In the genomic region with DNA sequence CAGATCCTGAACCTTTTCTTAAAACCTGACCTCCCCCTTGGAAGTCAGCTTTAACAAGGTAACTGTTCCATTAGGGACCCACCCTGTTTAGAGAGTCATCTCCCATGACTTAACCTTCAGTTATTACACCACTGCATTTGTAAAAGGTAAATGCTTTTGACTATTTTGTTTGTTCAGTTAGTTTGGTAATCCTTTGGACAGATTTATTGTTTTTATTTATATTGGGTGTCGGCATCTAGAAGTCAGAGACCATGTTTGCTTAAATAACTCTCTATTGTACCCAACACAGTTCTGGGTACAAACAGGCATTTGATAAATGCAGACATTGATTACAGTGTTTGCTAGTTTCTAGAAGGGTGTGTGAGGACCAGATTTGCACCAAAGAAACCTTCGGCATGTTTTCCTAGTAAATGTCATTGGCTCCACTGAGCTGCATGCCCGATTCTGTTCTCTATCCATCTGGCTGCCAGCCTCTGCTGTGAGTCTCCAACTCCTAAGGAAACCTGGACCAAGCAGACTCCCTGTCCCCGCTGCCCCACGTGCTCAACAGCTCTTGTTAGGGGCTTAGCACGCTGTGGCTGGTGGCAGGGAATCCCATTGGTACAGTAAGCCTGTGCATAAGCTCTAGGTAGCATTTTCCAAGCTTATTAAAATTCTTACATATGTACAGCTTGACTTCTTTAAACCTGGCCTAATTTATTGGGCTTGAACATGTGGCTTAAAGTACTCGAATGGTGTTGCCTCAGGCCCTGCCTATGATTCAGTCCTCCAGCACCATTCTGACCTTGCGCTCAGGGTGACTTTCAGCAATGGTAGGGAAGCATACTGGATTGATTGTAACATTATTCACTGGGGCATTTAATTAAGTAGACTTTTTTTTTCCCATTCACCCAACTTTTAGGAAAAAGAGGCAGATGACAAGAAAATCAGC, we compare ENCODE assay signal across 36 cellular contexts. TPM values are rescaled to one million over a fixed set of nuclear protein-coding genes. Genes with fewer than 3 reads are reported as not detected.
A peak's percentile ranks its signal among the peaks of the same experiment; 100 is the strongest.
DNase-seq lines count a peak whose midpoint lies in the region; ATAC-seq, FAIRE-seq and TF ChIP-seq lines count a peak whose summit lies in the region.
"Had no signal": no experiment of that assay in that cellular context is flagged by ENCODE, and none has a peak within 500 bp of the region (broad histone marks: within the 10 kb centered on the region; RNA-seq: fewer than 3 reads in every experiment).

No MANE protein-coding gene starts in this region.

- H4K20me1 ChIP-seq in HepG2 (ENCODE audit: insufficient read depth, low read length): no peaks in the 10 kb centered on the region

- no peak for TF ChIP-seq POLR2A in HepG2 (IDR thresholded peaks at IDR 0.05; ENCODE audit: insufficient read depth in 1 of 2, low read depth in 2 of 2, low read length in 2 of 2)

- H3K4me1 Mint-ChIP-seq in activated CD4-positive, alpha-beta T cell treated with anti-CD3 and anti-CD28 coated beads for 36 hours: peaks cover 5% of the 10 kb centered on the region
- H3K4me1 Mint-ChIP-seq: central memory CD8-positive, alpha-beta T cell; memory B cell had no signal

- in situ Hi-C loops in HepG2 (cut with HindIII; ENCODE audit: extremely low pct_ligation_motif_present, low pct_unique_long_range_greater_than_20kb): no loop called here

- FAIRE-seq in HepG2 (lab: Jason Lieb, UNC): no peak
- FAIRE-seq: A204.1, frontal cortex, GM18507, TTC549 had no signal

- H3K36me3 ChIP-seq in adipocyte (ENCODE audit: control insufficient read depth, insufficient read depth, low read length, severe bottlenecking): peaks cover 4% of the 10 kb centered on the region
- peaks cover 4 to 39% of the 10 kb centered on the region in 2 experiments; a peak in 3 of 5 replicates for H3K36me3 ChIP-seq in HepG2 (replicated peaks in 1 of 2; ENCODE audit: control insufficient read depth in 1 of 2, insufficient read depth in 2 of 2, low read length in 2 of 2)
- H3K36me3 ChIP-seq: uterus had no signal

- TF ChIP-seq EP300 in HepG2 (IDR thresholded peaks at IDR 0.05; ENCODE audit: low read depth in 2 of 2, low read length in 2 of 2) (no peak), HepG2 (CRISPR knock-in tag; IDR thresholded peaks at IDR 0.05; ENCODE audit: borderline replicate concordance) (no peak)

- no TSS peak for BruUV-seq in HepG2 (replicated peaks; lab: Mats Ljungman, UMichigan)

- H3K4me1 ChIP-seq in adipocyte (ENCODE audit: control insufficient read depth, insufficient read depth, low read length) (peaks cover 6% of the 10 kb centered on the region), HepG2 (ENCODE audit: insufficient read depth, low read length) (peaks cover 5% of the 10 kb centered on the region)
- H3K4me1 ChIP-seq: uterus had no signal

- H3K4me3 ChIP-seq in adipocyte (ENCODE audit: low read length) (no peak overlapping the region), HepG2 (replicated peaks in 1 of 3; ENCODE audit: insufficient read depth in 1 of 3, low read depth in 2 of 3, low read length in 3 of 3) (no peak overlapping the region)
- H3K4me3 ChIP-seq: hepatocyte, thoracic aorta, uterus had no signal

- H3K4me2 ChIP-seq in HepG2 (ENCODE audit: low read depth, low read length): no peak overlapping the region
- H3K4me2 ChIP-seq: hepatocyte, SK-N-SH had no signal

- TF ChIP-seq RAD21 in HepG2 (CRISPR knock-in tag; IDR thresholded peaks at IDR 0.05): no peak

- H3K9ac ChIP-seq in adipocyte (ENCODE audit: low read length): no peak overlapping the region
- no peak overlapping the region for H3K9ac ChIP-seq in HepG2 (ENCODE audit: insufficient read depth, low read depth, low read length)
- H3K9ac ChIP-seq: SK-N-SH had no signal

- CTCF ChIA-PET in activated CD4-positive, alpha-beta T cell treated with anti-CD3 and anti-CD28 coated beads for 36 hours (lab: Charles Lee): interaction anchor here (0.6 to 1.3 kb wide), 2 partner anchors 60 to 781 kb away, joined by 3 read pairs; no protein-coding TSS in a partner anchor
- CTCF ChIA-PET in HepG2 (lab: Yijun Ruan, JAX; ENCODE audit: low intra/inter-chr PET ratio, low total read pairs): no interaction called here

- DNase-seq in activated CD4-positive, alpha-beta T cell treated with anti-CD3 and anti-CD28 coated beads for 36 hours: no peak
- no peak for DNase-seq in activated CD4-positive, alpha-beta T cell treated with anti-CD3 and anti-CD28 coated beads for 48 hours
- DNase-seq in adipocyte (ENCODE audit: low read depth): peak; percentile 20
- no peak for DNase-seq in HepG2 (ENCODE audit: low spot score)
- DNase-seq in activated gamma-delta T cell treated with Interleukin-2 at 50 U/mL for 16 hours: no peak
- no peak for DNase-seq in DMS 273 treated with DMSO at 0.1 percent for 48 hours (lab: John Stamatoyannopoulos, UW)
- no peak for DNase-seq in 8988T
- no peak for DNase-seq in Right ventricle myocardium inferior (ENCODE audit: missing footprints)
- DNase-seq: activated CD4-positive, alpha-beta memory T cell treated with anti-CD3 and anti-CD28 coated beads, Interleukin-2, amount 10 ng/mL, durations not matched to agents 7 days and 5 days; activated effector memory CD4-positive, alpha-beta T cell treated with anti-CD3 and anti-CD28 coated beads, Interleukin-2, amount 50 U/mL, for 16 hours; activated naive CD8-positive, alpha-beta T cell treated with anti-CD3 and anti-CD28 coated beads, Interleukin-2, amount 10 ng/mL, durations not matched to agents 7 days and 5 days; AML-193; CD8-positive, alpha-beta T cell; DMS153; GF-D8; H9; left colon; NCI-H1092 treated with DMSO at 0.1 percent for 48 hours; NCI-H187 treated with DMSO at 0.1 percent for 48 hours; NCI-H2171 treated with DMSO at 0.1 percent for 48 hours; NCI-H69; SK-N-SH; stimulated activated naive CD8-positive, alpha-beta T cell treated with anti-CD3 and anti-CD28 coated beads, Interleukin-15, Interleukin-2, amounts not matched to agents 100 U/mL and 50 U/mL, for 24 hours; uterus had no signal

- no peak for ATAC-seq in activated CD4-positive, alpha-beta T cell treated with anti-CD3 and anti-CD28 coated beads for 36 hours
- no peak for ATAC-seq in HepG2
- ATAC-seq in Right ventricle myocardium inferior: no peak
- ATAC-seq: activated CD4-positive, CD25-positive, alpha-beta regulatory T cell treated with anti-CD3 and anti-CD28 coated beads, Interleukin-2, amount 50 U/mL, for 24 hours; CD8-positive, alpha-beta T cell; left colon; stimulated activated naive CD8-positive, alpha-beta T cell treated with anti-CD3 and anti-CD28 coated beads, Interleukin-15, Interleukin-2, amounts not matched to agents 100 U/mL and 50 U/mL, for 24 hours had no signal

- no peaks in the 10 kb centered on the region for H3K27me3 Mint-ChIP-seq in activated CD4-positive, alpha-beta T cell treated with anti-CD3 and anti-CD28 coated beads for 36 hours
- H3K27me3 Mint-ChIP-seq: activated CD4-positive, alpha-beta memory T cell treated with anti-CD3 and anti-CD28 coated beads, Interleukin-2, amount 10 ng/mL, durations not matched to agents 7 days and 5 days; activated naive CD8-positive, alpha-beta T cell treated with anti-CD3 and anti-CD28 coated beads, Interleukin-2, amount 10 ng/mL, durations not matched to agents 7 days and 5 days; central memory CD8-positive, alpha-beta T cell; memory B cell had no signal

- H2AFZ ChIP-seq in HepG2 (ENCODE audit: low read length): no peak overlapping the region
- H2AFZ ChIP-seq: hepatocyte had no signal

- no peaks in the 10 kb centered on the region for H3K9me3 ChIP-seq in adipocyte (ENCODE audit: control insufficient read depth, low read length)
- H3K9me3 ChIP-seq in HepG2 (ENCODE audit: low read length): no peaks in the 10 kb centered on the region
- H3K9me3 ChIP-seq: neutrophil, SK-N-SH, thoracic aorta, uterus had no signal

- intact Hi-C loops in activated CD4-positive, alpha-beta T cell treated with anti-CD3 and anti-CD28 coated beads for 36 hours (cut with DNase I, micrococcal nuclease): loop anchor here in 1 of 2 experiments (10.0 kb wide), 2 partner anchors 123 to 283 kb away; a partner anchor contains a TSS
- intact Hi-C loops in HepG2 (cut with micrococcal nuclease; ENCODE audit: unreplicated experiment): no loop called here
- intact Hi-C loops in Right ventricle myocardium inferior (cut with DNase I): no loop called here

- H3K27ac Mint-ChIP-seq in activated CD4-positive, alpha-beta T cell treated with anti-CD3 and anti-CD28 coated beads for 36 hours: peak overlapping the region; percentile 32
- H3K27ac Mint-ChIP-seq: activated CD4-positive, alpha-beta memory T cell treated with anti-CD3 and anti-CD28 coated beads, Interleukin-2, amount 10 ng/mL, durations not matched to agents 7 days and 5 days; activated naive CD8-positive, alpha-beta T cell treated with anti-CD3 and anti-CD28 coated beads, Interleukin-2, amount 10 ng/mL, durations not matched to agents 7 days and 5 days; CD8-positive, alpha-beta T cell; H9; memory B cell; T-helper 1 cell treated with Interleukin-12 subunit alpha and Interleukin-12 subunit beta and Interleukin-4 antibody, amounts not matched to agents 30 μg/mL and 1 μg/mL, for 36 hours had no signal

- peaks cover 13% of the 10 kb centered on the region for H3K36me3 Mint-ChIP-seq in activated CD4-positive, alpha-beta T cell treated with anti-CD3 and anti-CD28 coated beads for 36 hours (ENCODE audit: low read depth)

- POLR2A ChIA-PET in activated CD4-positive, alpha-beta T cell treated with anti-CD3 and anti-CD28 coated beads for 36 hours (lab: Charles Lee): interaction anchor here (0.6 kb wide), 1 partner anchor 693 kb away, joined by 3 read pairs; no protein-coding TSS in a partner anchor
- POLR2A ChIA-PET in HepG2 (lab: Yijun Ruan, JAX): no interaction called here

- no peaks in the 10 kb centered on the region for H3K9me3 Mint-ChIP-seq in activated CD4-positive, alpha-beta T cell treated with anti-CD3 and anti-CD28 coated beads for 36 hours (ENCODE audit: low read depth)
- H3K9me3 Mint-ChIP-seq: activated CD4-positive, alpha-beta memory T cell treated with anti-CD3 and anti-CD28 coated beads, Interleukin-2, amount 10 ng/mL, durations not matched to agents 7 days and 5 days; activated naive CD8-positive, alpha-beta T cell treated with anti-CD3 and anti-CD28 coated beads, Interleukin-2, amount 10 ng/mL, durations not matched to agents 7 days and 5 days; CD8-positive, alpha-beta T cell; central memory CD8-positive, alpha-beta T cell; H9; memory B cell; T-helper 1 cell treated with Interleukin-12 subunit alpha and Interleukin-12 subunit beta and Interleukin-4 antibody, amounts not matched to agents 30 μg/mL and 1 μg/mL, for 36 hours had no signal

- H3K27me3 ChIP-seq in adipocyte (replicated peaks; ENCODE audit: control insufficient read depth, insufficient read depth, low read length) (no peaks in the 10 kb centered on the region), HepG2 (ENCODE audit: control insufficient read depth in 1 of 2, insufficient read depth in 2 of 2, low read length in 2 of 2) (no peaks in the 10 kb centered on the region)
- H3K27me3 ChIP-seq: hepatocyte, neutrophil, uterus had no signal

- no peak overlapping the region for H3K4me3 Mint-ChIP-seq in activated CD4-positive, alpha-beta T cell treated with anti-CD3 and anti-CD28 coated beads for 36 hours
- H3K4me3 Mint-ChIP-seq: activated CD4-positive, alpha-beta memory T cell treated with anti-CD3 and anti-CD28 coated beads, Interleukin-2, amount 10 ng/mL, durations not matched to agents 7 days and 5 days; activated naive CD8-positive, alpha-beta T cell treated with anti-CD3 and anti-CD28 coated beads, Interleukin-2, amount 10 ng/mL, durations not matched to agents 7 days and 5 days; CD8-positive, alpha-beta T cell; central memory CD8-positive, alpha-beta T cell; H9; memory B cell; T-helper 1 cell treated with Interleukin-12 subunit alpha and Interleukin-12 subunit beta and Interleukin-4 antibody, amounts not matched to agents 30 μg/mL and 1 μg/mL, for 36 hours had no signal

- H3K79me2 ChIP-seq in HepG2 (ENCODE audit: insufficient read depth, low read length): peaks cover 4% of the 10 kb centered on the region

- no peak for TF ChIP-seq CTCF in HepG2 (CRISPR knock-in tag; IDR thresholded peaks at IDR 0.05)

- WGBS in HepG2 (ENCODE audit: low lambda C conversion rate): 92% methylated on average over 8 of the region's 8 CpGs

- no peak overlapping the region for H3K27ac ChIP-seq in HepG2 (ENCODE audit: extremely low read length, insufficient read depth, low read length)
- H3K27ac ChIP-seq: hepatocyte, neutrophil, thoracic aorta, uterus had no signal

RNA-seq across cellular contexts. Expression of a gene that starts 6.6 kb away (rescaled TPM):
- total RNA-seq in activated CD4-positive, alpha-beta T cell treated with anti-CD3 and anti-CD28 coated beads for 36 hours: 10 to 100 TPM; 10.0 to 12.8 TPM
- total RNA-seq in HepG2 (2016; rRNA removed; fragmentation: Illumina TruSeq; extraction: Trizol): 12.0 and 12.3 TPM in 2 replicates
- 7.1 and 9.2 TPM in 2 replicates for total RNA-seq in HepG2 (2016; cell fraction: cytosol; rRNA removed; fragmentation: Illumina TruSeq; extraction: Trizol; ENCODE audit: low read depth)
- 11.0 and 11.8 TPM in 2 replicates for total RNA-seq in HepG2 (2016; cell fraction: insoluble cytoplasmic fraction; rRNA removed; fragmentation: Illumina TruSeq; extraction: Trizol)
- total RNA-seq in HepG2 (2016; cell fraction: membrane; rRNA removed; fragmentation: Illumina TruSeq; extraction: Trizol): 10.6 and 11.8 TPM in 2 replicates
- total RNA-seq in HepG2 (2016; cell fraction: nucleus; rRNA removed; fragmentation: Illumina TruSeq; extraction: Trizol): 9.6 and 10.0 TPM in 2 replicates
- 4.1 and 5.5 TPM in 2 replicates for polyA plus RNA-seq in HepG2 (2011; rRNA removed)
- 3.9 and 4.1 TPM in 2 replicates for polyA plus RNA-seq in HepG2 (2011; cell fraction: cytosol; rRNA removed)
- polyA plus RNA-seq in HepG2 (2011; cell fraction: nucleus; rRNA removed): 4.0 and 4.1 TPM in 2 replicates
- polyA plus RNA-seq in HepG2 (2012): 3.2 and 4.6 TPM in 2 replicates
- 8.6 and 11.4 TPM in 2 replicates for polyA plus RNA-seq in HepG2 (2016; cell fraction: cytosol; fragmentation: Illumina TruSeq; extraction: Trizol; ENCODE audit: low read depth)
- 10.4 and 11.3 TPM in 2 replicates for polyA plus RNA-seq in HepG2 (2016; cell fraction: insoluble cytoplasmic fraction; fragmentation: Illumina TruSeq; extraction: Trizol; ENCODE audit: low read depth)
- 8.8 and 9.2 TPM in 2 replicates for polyA plus RNA-seq in HepG2 (2016; cell fraction: membrane; fragmentation: Illumina TruSeq; extraction: Trizol; ENCODE audit: low read depth)
- polyA plus RNA-seq in HepG2 (2016; cell fraction: nucleus; fragmentation: Illumina TruSeq; extraction: Trizol; ENCODE audit: insufficient read depth, low read depth): 16.0 and 16.6 TPM in 2 replicates
- polyA minus RNA-seq in HepG2 (2011; rRNA and poly(A)+ RNA removed; ENCODE audit: low replicate concordance): 2.3 and 4.8 TPM in 2 replicates
- 2.8 and 3.4 TPM in 2 replicates for polyA minus RNA-seq in HepG2 (2011; cell fraction: cytosol; rRNA and poly(A)+ RNA removed)
- polyA minus RNA-seq in HepG2 (2011; cell fraction: nucleus; rRNA and poly(A)+ RNA removed): 5.0 and 8.0 TPM in 2 replicates
- total RNA-seq in Right ventricle myocardium inferior: 24.7 TPM

RNA-seq across cellular contexts. Expression of a gene that starts 37.4 kb away (rescaled TPM):
- 10 to 100 TPM; 16.6 to 29.1 TPM for total RNA-seq in activated CD4-positive, alpha-beta T cell treated with anti-CD3 and anti-CD28 coated beads for 36 hours
- total RNA-seq in HepG2 (2016; rRNA removed; fragmentation: Illumina TruSeq; extraction: Trizol): 33.6 and 49.9 TPM in 2 replicates
- 10.0 and 12.6 TPM in 2 replicates for total RNA-seq in HepG2 (2016; cell fraction: cytosol; rRNA removed; fragmentation: Illumina TruSeq; extraction: Trizol; ENCODE audit: low read depth)
- total RNA-seq in HepG2 (2016; cell fraction: insoluble cytoplasmic fraction; rRNA removed; fragmentation: Illumina TruSeq; extraction: Trizol): 33.1 and 46.0 TPM in 2 replicates
- 16.2 and 20.5 TPM in 2 replicates for total RNA-seq in HepG2 (2016; cell fraction: membrane; rRNA removed; fragmentation: Illumina TruSeq; extraction: Trizol)
- 38.4 and 46.0 TPM in 2 replicates for total RNA-seq in HepG2 (2016; cell fraction: nucleus; rRNA removed; fragmentation: Illumina TruSeq; extraction: Trizol)
- 22.2 and 27.9 TPM in 2 replicates for polyA plus RNA-seq in HepG2 (2011; rRNA removed)
- polyA plus RNA-seq in HepG2 (2011; cell fraction: cytosol; rRNA removed): 39.4 and 55.2 TPM in 2 replicates
- 24.0 and 24.4 TPM in 2 replicates for polyA plus RNA-seq in HepG2 (2011; cell fraction: nucleus; rRNA removed)
- 25.8 and 30.9 TPM in 2 replicates for polyA plus RNA-seq in HepG2 (2012)
- polyA plus RNA-seq in HepG2 (2016; cell fraction: cytosol; fragmentation: Illumina TruSeq; extraction: Trizol; ENCODE audit: low read depth): 10.7 and 11.0 TPM in 2 replicates
- polyA plus RNA-seq in HepG2 (2016; cell fraction: insoluble cytoplasmic fraction; fragmentation: Illumina TruSeq; extraction: Trizol; ENCODE audit: low read depth): 32.6 and 34.2 TPM in 2 replicates
- polyA plus RNA-seq in HepG2 (2016; cell fraction: membrane; fragmentation: Illumina TruSeq; extraction: Trizol; ENCODE audit: low read depth): 17.4 and 18.7 TPM in 2 replicates
- 84.5 TPM in 2 replicates for polyA plus RNA-seq in HepG2 (2016; cell fraction: nucleus; fragmentation: Illumina TruSeq; extraction: Trizol; ENCODE audit: insufficient read depth, low read depth)
- polyA minus RNA-seq in HepG2 (2011; rRNA and poly(A)+ RNA removed; ENCODE audit: low replicate concordance): 22.6 and 27.6 TPM in 2 replicates
- 20.3 and 30.2 TPM in 2 replicates for polyA minus RNA-seq in HepG2 (2011; cell fraction: cytosol; rRNA and poly(A)+ RNA removed)
- polyA minus RNA-seq in HepG2 (2011; cell fraction: nucleus; rRNA and poly(A)+ RNA removed): 15.2 and 16.9 TPM in 2 replicates
- 52.8 TPM for total RNA-seq in Right ventricle myocardium inferior

RNA-seq across cellular contexts. Expression of a gene that starts 56.2 kb away (rescaled TPM):
- under 1 TPM; 0.40 to 0.69 TPM for total RNA-seq in activated CD4-positive, alpha-beta T cell treated with anti-CD3 and anti-CD28 coated beads for 36 hours
- total RNA-seq in HepG2 (2016; rRNA removed; fragmentation: Illumina TruSeq; extraction: Trizol) (0.14 and 0.33 TPM in 2 replicates), Right ventricle myocardium inferior (1.1 TPM)
- total RNA-seq in HepG2 (2016; cell fraction: cytosol; rRNA removed; fragmentation: Illumina TruSeq; extraction: Trizol; ENCODE audit: low read depth): 0.30 TPM in 1 of 2 replicates, not detected in the other
- total RNA-seq in HepG2 (2016; cell fraction: insoluble cytoplasmic fraction; rRNA removed; fragmentation: Illumina TruSeq; extraction: Trizol): 0.24 and 0.36 TPM in 2 replicates
- 0.28 and 0.37 TPM in 2 replicates for total RNA-seq in HepG2 (2016; cell fraction: membrane; rRNA removed; fragmentation: Illumina TruSeq; extraction: Trizol)
- total RNA-seq in HepG2 (2016; cell fraction: nucleus; rRNA removed; fragmentation: Illumina TruSeq; extraction: Trizol): 0.47 and 0.81 TPM in 2 replicates
- polyA plus RNA-seq in HepG2 (2011; rRNA removed): 0.33 and 0.37 TPM in 2 replicates
- 0.40 TPM in 2 replicates for polyA plus RNA-seq in HepG2 (2011; cell fraction: cytosol; rRNA removed)
- 0.66 and 0.99 TPM in 2 replicates for polyA plus RNA-seq in HepG2 (2011; cell fraction: nucleus; rRNA removed)
- 0.15 and 0.23 TPM in 2 replicates for polyA plus RNA-seq in HepG2 (2012)
- polyA plus RNA-seq in HepG2 (2016; cell fraction: cytosol; fragmentation: Illumina TruSeq; extraction: Trizol; ENCODE audit: low read depth): 0.32 and 0.54 TPM in 2 replicates
- 0.24 TPM in 1 of 2 replicates, not detected in the other for polyA plus RNA-seq in HepG2 (2016; cell fraction: insoluble cytoplasmic fraction; fragmentation: Illumina TruSeq; extraction: Trizol; ENCODE audit: low read depth)
- polyA plus RNA-seq in HepG2 (2016; cell fraction: membrane; fragmentation: Illumina TruSeq; extraction: Trizol; ENCODE audit: low read depth): 0.35 and 0.48 TPM in 2 replicates
- polyA plus RNA-seq in HepG2 (2016; cell fraction: nucleus; fragmentation: Illumina TruSeq; extraction: Trizol; ENCODE audit: insufficient read depth, low read depth): 0.97 and 1.7 TPM in 2 replicates
- 1.1 and 3.6 TPM in 2 replicates for polyA minus RNA-seq in HepG2 (2011; rRNA and poly(A)+ RNA removed; ENCODE audit: low replicate concordance)
- polyA minus RNA-seq in HepG2 (2011; cell fraction: cytosol; rRNA and poly(A)+ RNA removed): not detected in 2 replicates
- polyA minus RNA-seq in HepG2 (2011; cell fraction: nucleus; rRNA and poly(A)+ RNA removed): 0.90 and 1.1 TPM in 2 replicates
- total RNA-seq: hepatocyte, pulmonary artery endothelial cell, thoracic aorta had no signal
